In genomic region chr5:880816-881550, GRCh38 we compare ENCODE assay signal across 25 cellular contexts.
"Had no signal": no experiment of that assay in that cellular context is flagged by ENCODE, and none has a peak within 500 bp of the region (broad histone marks: within the 10 kb centered on the region; RNA-seq: fewer than 3 reads in every experiment).

No MANE protein-coding gene starts in this region.

- H3K27ac ChIP-seq: dorsolateral prefrontal cortex, epithelial cell of prostate, esophagus muscularis mucosa, gastrocnemius medialis, heart right ventricle, parathyroid adenoma, psoas muscle, skin epidermis, suprapubic skin, tibial artery, upper lobe of left lung, uterus had no signal

- H3K27ac Mint-ChIP-seq: mesothelial cell of epicardium had no signal

- H3K9me3 ChIP-seq: esophagus muscularis mucosa, gastrocnemius medialis, heart right ventricle, psoas muscle, suprapubic skin, tibial artery, upper lobe of left lung, uterus had no signal

- H3K4me1 Mint-ChIP-seq: mesothelial cell of epicardium, neural crest cell had no signal

- H3K36me3 ChIP-seq: uterus had no signal

- H3K4me3 ChIP-seq: dorsolateral prefrontal cortex, esophagus muscularis mucosa, gastrocnemius medialis, heart right ventricle, psoas muscle, skin epidermis, suprapubic skin, tibial artery, upper lobe of left lung, uterus had no signal

- H3K4me1 ChIP-seq: gastrocnemius medialis, parathyroid adenoma, psoas muscle, suprapubic skin, tibial artery, uterus had no signal

- H3K27me3 ChIP-seq: dorsolateral prefrontal cortex, esophagus muscularis mucosa, gastrocnemius medialis, heart right ventricle, suprapubic skin, tibial artery, upper lobe of left lung, uterus had no signal

- DNase-seq: cortex of kidney; effector CD8-positive, alpha-beta T cell; heart right ventricle; hypothalamus; natural killer cell; nucleus accumbens; retina; stimulated activated CD4-positive, alpha-beta T cell treated with anti-CD3 and anti-CD28 coated beads, Interleukin-12 subunit alpha, Interleukin-12 subunit beta, amount 100 ng/mL, for 4 hours; stimulated activated CD4-positive, alpha-beta T cell treated with anti-CD3 and anti-CD28 coated beads, Interleukin-2, amount 100 ng/mL, for 48 hours; stimulated activated naive CD8-positive, alpha-beta T cell treated with anti-CD3 and anti-CD28 coated beads, Interleukin-15, Interleukin-2, amounts not matched to agents 100 U/mL and 50 U/mL, for 24 hours; tibial artery; upper lobe of left lung had no signal

- H3K4me3 Mint-ChIP-seq: mesothelial cell of epicardium, natural killer cell, neural crest cell had no signal

- ATAC-seq: gastrocnemius medialis; heart right ventricle; left lobe of liver; natural killer cell; psoas muscle; sciatic nerve; stimulated activated naive CD8-positive, alpha-beta T cell treated with anti-CD3 and anti-CD28 coated beads, Interleukin-15, Interleukin-2, amounts not matched to agents 100 U/mL and 50 U/mL, for 24 hours had no signal
